Comparison of ENCODE assay signal across 8 cellular contexts in the genomic region with DNA sequence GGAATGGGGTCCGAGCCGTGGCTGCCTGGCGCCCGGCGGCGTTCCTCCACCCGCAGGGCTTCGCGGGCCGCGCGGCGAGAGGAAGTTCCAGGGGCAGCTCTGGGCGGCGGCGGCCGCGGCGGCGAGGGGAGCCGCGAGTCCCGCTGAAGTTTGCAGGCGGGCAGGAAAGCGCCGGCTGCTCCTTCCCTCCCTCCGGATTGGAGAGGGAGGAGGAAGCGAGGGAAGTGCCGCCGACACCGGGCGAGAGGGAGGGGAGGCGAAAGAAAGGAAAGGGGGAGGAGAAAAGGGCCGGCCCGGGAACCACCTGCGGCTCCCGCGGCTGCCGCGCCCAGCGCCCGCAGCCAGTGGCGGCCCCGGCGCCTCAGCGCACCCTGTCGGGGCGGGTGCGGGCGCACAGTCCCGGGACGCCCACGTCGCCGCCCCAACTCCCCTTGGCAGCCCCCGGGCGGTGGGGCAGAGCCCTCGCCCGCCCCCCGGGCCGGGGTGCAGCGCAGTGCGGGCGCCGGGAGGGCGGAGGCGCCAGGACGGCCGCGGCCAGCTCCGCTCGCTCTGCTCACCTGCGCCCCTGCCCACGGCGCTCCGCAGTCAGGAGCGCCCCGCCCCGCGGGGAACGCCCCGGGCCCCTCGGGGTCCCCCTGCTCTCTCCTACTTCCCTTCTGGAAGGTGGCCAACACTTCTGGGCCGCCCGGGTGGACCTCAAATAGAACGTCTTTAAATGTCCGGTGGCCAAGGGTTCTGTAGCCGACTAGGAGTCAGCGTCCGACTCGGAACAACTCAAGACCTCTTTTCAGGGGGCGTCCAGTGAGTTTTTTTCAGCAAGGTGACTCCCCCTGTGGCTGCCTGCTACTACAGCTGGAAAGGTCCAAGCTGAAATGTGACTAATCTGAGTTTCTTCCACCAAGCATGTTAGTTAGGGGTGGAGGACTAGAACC.
DNase-seq lines count a peak whose midpoint lies in the region; ATAC-seq and TF ChIP-seq lines count a peak whose summit lies in the region.

No MANE protein-coding gene starts in this region.

- no peaks in the 10 kb centered on the region for H3K27me3 ChIP-seq in right atrium auricular region

- no peaks in the 10 kb centered on the region for H3K9me3 ChIP-seq in right atrium auricular region

- H3K36me3 Mint-ChIP-seq in progenitor cell of endocrine pancreas (ENCODE audit: insufficient read depth), result no peaks in the 10 kb centered on the region

- H3K4me1 Mint-ChIP-seq in progenitor cell of endocrine pancreas (ENCODE audit: low read depth), result peaks cover 8% of the 10 kb centered on the region

- peak overlapping the region; percentile 94 for H3K4me3 Mint-ChIP-seq in progenitor cell of endocrine pancreas (ENCODE audit: low read depth)

- DNase-seq in GDM1 (lab: John Stamatoyannopoulos, UW), result peak; percentile 64
- DNase-seq in HuH-7.5 (ENCODE audit: low spot score), result peak; percentile 86
- DNase-seq in RPMI7951 (ENCODE audit: low read depth), result peak; percentile 81
- peak; percentile 80 for DNase-seq in amniotic epithelial cell (ENCODE audit: low read depth)
- DNase-seq in right atrium auricular region (ENCODE audit: low spot score), result no peak
- DNase-seq in progenitor cell of endocrine pancreas (ENCODE audit: low spot score, unreplicated experiment), result peak; percentile 62
- no peak for DNase-seq in effector CD8-positive, alpha-beta T cell (lab: John Stamatoyannopoulos, UW)

- peak; percentile 50 for ATAC-seq in GM21723 (IDR thresholded peaks at IDR 0.05; ENCODE audit: unreplicated experiment)

- peak overlapping the region; percentile 50 to 51 for H3K27ac ChIP-seq in right atrium auricular region

- H3K27me3 Mint-ChIP-seq in progenitor cell of endocrine pancreas, result no peaks in the 10 kb centered on the region

- H3K36me3 ChIP-seq in right atrium auricular region, result no peaks in the 10 kb centered on the region

- no peaks in the 10 kb centered on the region for H3K9me3 Mint-ChIP-seq in progenitor cell of endocrine pancreas (ENCODE audit: low read depth)

- TF ChIP-seq CTCF in right atrium auricular region (IDR thresholded peaks at IDR 0.05) (no peak), progenitor cell of endocrine pancreas (IDR thresholded peaks at IDR 0.05; ENCODE audit: unreplicated experiment) (peak; percentile 33)

- H3K4me1 ChIP-seq in right atrium auricular region, result peaks cover 0 to 16% of the 10 kb centered on the region in 2 donors

- H3K27ac Mint-ChIP-seq in progenitor cell of endocrine pancreas, result peak overlapping the region; percentile 98

- H3K4me3 ChIP-seq in right atrium auricular region, result peak overlapping the region; percentile 60 to 73

Comparison
In these comparisons a context has a peak if more than half of its experiments do, and no peak if none do; other contexts are left out.
1. DNase-seq: peak in GDM1 (single experiment), HuH-7.5 (single experiment), RPMI7951 (single experiment), amniotic epithelial cell (single experiment) and progenitor cell of endocrine pancreas (single experiment); none in right atrium auricular region (single experiment) and effector CD8-positive, alpha-beta T cell (single experiment).